ENCODE assay signal across 6 cellular contexts in the genomic region with DNA sequence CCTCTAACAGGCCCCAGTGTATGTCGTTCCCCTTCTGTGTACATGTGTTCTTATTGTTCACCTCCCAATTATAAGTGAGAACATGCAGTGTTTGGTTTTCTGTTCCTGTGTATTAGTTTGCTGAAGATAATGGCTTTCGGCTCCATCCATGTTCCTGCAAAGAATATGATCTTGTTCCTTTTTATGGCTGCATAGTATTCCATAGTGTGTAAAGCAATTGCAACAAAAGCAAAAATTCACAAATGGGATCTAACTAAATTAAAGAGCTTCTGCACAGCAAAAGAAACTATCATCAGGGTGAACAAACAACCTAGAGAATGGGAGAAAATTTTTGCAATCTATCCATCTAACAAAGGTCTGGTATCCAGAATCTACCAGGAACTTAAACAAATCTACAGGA.
DNase-seq lines count a peak whose midpoint lies in the region; ATAC-seq, FAIRE-seq and TF ChIP-seq lines count a peak whose summit lies in the region.
"Not testable (repeated sequence)": the region's sequence is repeated elsewhere in the genome, so short reads cannot be mapped to it uniquely, and the experiment has no call there.

No MANE protein-coding gene starts in this region.

- not testable (repeated sequence) for TF ChIP-seq POLR2A in K562 (conservative IDR thresholded peaks at IDR 0.05)

- not testable (repeated sequence) for H3K27ac Mint-ChIP-seq in endodermal cell; nephron; neural crest cell (ENCODE audit: unreplicated experiment)
- H3K27ac Mint-ChIP-seq in progenitor cell of endocrine pancreas: peak overlapping the region; percentile 71

- H3K9me3 Mint-ChIP-seq in endodermal cell: peaks cover 13% of the 10 kb centered on the region
- peaks cover 12% of the 10 kb centered on the region for H3K9me3 Mint-ChIP-seq in nephron
- peaks cover 15% of the 10 kb centered on the region for H3K9me3 Mint-ChIP-seq in neural crest cell
- H3K9me3 Mint-ChIP-seq in progenitor cell of endocrine pancreas (ENCODE audit: low read depth): not testable (repeated sequence)

- not testable (repeated sequence) for BruUV-seq in K562 (replicated peaks; lab: Mats Ljungman, UMichigan)

- H3K4me3 ChIP-seq in DOHH2 (ENCODE audit: low read length) (peak overlapping the region; percentile 79; the same call in 1 of the 2 replicates), endodermal cell (ENCODE audit: low read length) (peak overlapping the region; percentile 96)
- H3K4me3 ChIP-seq in K562: not testable (repeated sequence)

- not testable (repeated sequence) for TF ChIP-seq RAD21 in K562 (CRISPR knock-in tag; conservative IDR thresholded peaks at IDR 0.05 in 1 of 2, IDR thresholded peaks at IDR 0.05 in 1 of 2)

- DNase-seq in K562 (ENCODE audit: extremely low read depth in 1 of 4, low spot score in 3 of 4); endodermal cell; neural crest cell (ENCODE audit: low read depth, low spot score); progenitor cell of endocrine pancreas (ENCODE audit: low spot score, unreplicated experiment): not testable (repeated sequence)

- H3K79me2 ChIP-seq in DOHH2 (ENCODE audit: control insufficient read depth, low read length): peaks cover 63% of the 10 kb centered on the region
- H3K79me2 ChIP-seq in K562 (ENCODE audit: control insufficient read depth, insufficient read depth, low read length): peaks cover 22% of the 10 kb centered on the region; the same call in 2 of the 3 replicates

- H3K27me3 ChIP-seq in DOHH2 (ENCODE audit: control insufficient read depth, low read length); endodermal cell (ENCODE audit: control insufficient read depth, insufficient read depth, low read length, poor library complexity, severe bottlenecking): not testable (repeated sequence)
- H3K27me3 ChIP-seq in K562 (ENCODE audit: control insufficient read depth in 2 of 2, insufficient read depth in 2 of 2, low read length in 2 of 2): peaks cover 0 to 15% of the 10 kb centered on the region in 2 experiments; a peak in 1 of 5 replicates

- TF ChIP-seq CTCF in DOHH2 (IDR thresholded peaks at IDR 0.05; ENCODE audit: low read depth, low read length, poor library complexity, severe bottlenecking); K562 (IDR thresholded peaks at IDR 0.05 in 2 of 3, conservative IDR thresholded peaks at IDR 0.05 in 1 of 3; ENCODE audit: insufficient read depth in 2 of 3, low read depth in 1 of 3, low read length in 3 of 3); endodermal cell (conservative IDR thresholded peaks at IDR 0.05); nephron (IDR thresholded peaks at IDR 0.05; ENCODE audit: unreplicated experiment in 3 of 3); neural crest cell (conservative IDR thresholded peaks at IDR 0.05); progenitor cell of endocrine pancreas (IDR thresholded peaks at IDR 0.05; ENCODE audit: unreplicated experiment): not testable (repeated sequence)

- H3F3A ChIP-seq in DOHH2 (ENCODE audit: control insufficient read depth, insufficient read depth): not testable (repeated sequence)

- peaks cover 16% of the 10 kb centered on the region for H3K4me1 ChIP-seq in DOHH2 (ENCODE audit: control insufficient read depth, low read length)
- H3K4me1 ChIP-seq in K562 (replicated peaks in 1 of 2; ENCODE audit: control insufficient read depth in 2 of 2, insufficient read depth in 2 of 2, low read length in 2 of 2); endodermal cell (ENCODE audit: control insufficient read depth, insufficient read depth, low read length): not testable (repeated sequence)

- H3K27me3 Mint-ChIP-seq in endodermal cell (ENCODE audit: insufficient read depth) (peaks cover 19% of the 10 kb centered on the region), nephron (ENCODE audit: low read depth) (peaks cover 14% of the 10 kb centered on the region)
- H3K27me3 Mint-ChIP-seq in neural crest cell (ENCODE audit: low read depth); progenitor cell of endocrine pancreas: not testable (repeated sequence)

- peak overlapping the region; percentile 65 for H3K4me2 ChIP-seq in DOHH2 (ENCODE audit: low read length)
- H3K4me2 ChIP-seq in K562 (ENCODE audit: insufficient read depth, low read length): not testable (repeated sequence)

- in situ Hi-C loops in K562 (cut with MboI): not testable (repeated sequence)

- WGBS in K562 (ENCODE audit: insufficient coverage, low coverage, missing lambda C conversion rate): 45% methylated on average over 2 of the region's 2 CpGs
- WGBS in endodermal cell (ENCODE audit: insufficient coverage in 1 of 2, insufficient read length in 1 of 2), 2 experiments: 100% methylated on average over 1 of the region's 2 CpGs; no CpG with 5 or more reads in 1 of the 2 experiments

- H3K4me1 Mint-ChIP-seq in endodermal cell (peaks cover 20% of the 10 kb centered on the region), neural crest cell (peaks cover 35% of the 10 kb centered on the region), progenitor cell of endocrine pancreas (ENCODE audit: low read depth) (peaks cover 13% of the 10 kb centered on the region)
- not testable (repeated sequence) for H3K4me1 Mint-ChIP-seq in nephron

- not testable (repeated sequence) for H3K36me3 ChIP-seq in DOHH2 (ENCODE audit: control insufficient read depth, low read length); K562 (ENCODE audit: control insufficient read depth, insufficient read depth, low read length)
- peaks cover 11% of the 10 kb centered on the region for H3K36me3 ChIP-seq in endodermal cell (ENCODE audit: control insufficient read depth, insufficient read depth, low read length)

- CTCF ChIA-PET in K562 (lab: Yijun Ruan, JAX; ENCODE audit: low intra/inter-chr PET ratio): not testable (repeated sequence)

- not testable (repeated sequence) for FAIRE-seq in K562 (lab: Jason Lieb, UNC)

- TF ChIP-seq EP300 in K562 (IDR thresholded peaks at IDR 0.05; ENCODE audit: low read length): not testable (repeated sequence)

- H3K9me2 ChIP-seq in DOHH2 (replicated peaks; ENCODE audit: control insufficient read depth, low read length): not testable (repeated sequence)

- not testable (repeated sequence) for H3K9ac ChIP-seq in K562 (ENCODE audit: insufficient read depth in 1 of 2, low read depth in 2 of 2, low read length in 2 of 2); endodermal cell (ENCODE audit: extremely low read depth, low read length, poor library complexity, severe bottlenecking)

- intact Hi-C loops in K562 (cut with micrococcal nuclease): loop anchor here (2.0 kb wide), 1 partner anchor 17 kb away; no protein-coding TSS in a partner anchor

- POLR2A ChIA-PET in K562 (lab: Yijun Ruan, JAX): interaction anchor here (1.1 kb wide), 1 partner anchor 11 kb away, joined by 3 read pairs; no protein-coding TSS in a partner anchor

- not testable (repeated sequence) for H3K9me3 ChIP-seq in DOHH2 (ENCODE audit: control insufficient read depth, insufficient read depth, low read length); K562 (replicated peaks; ENCODE audit: control insufficient read depth, insufficient read depth, low read depth, low read length)
- H3K9me3 ChIP-seq in endodermal cell (ENCODE audit: control insufficient read depth, low read length): peaks cover 17% of the 10 kb centered on the region

- not testable (repeated sequence) for H3K27ac ChIP-seq in DOHH2 (ENCODE audit: low read depth, low read length); K562 (ENCODE audit: extremely low read depth, low read depth, low read length); endodermal cell (ENCODE audit: low read depth, low read length)

- H2AFZ ChIP-seq in K562 (ENCODE audit: low read depth, low read length): not testable (repeated sequence)

- H4K20me1 ChIP-seq in DOHH2 (ENCODE audit: control insufficient read depth, insufficient read depth, low read depth, low read length); K562 (replicated peaks; ENCODE audit: control insufficient read depth, insufficient read depth, low read length): not testable (repeated sequence)

- not testable (repeated sequence) for H3K9me1 ChIP-seq in K562 (ENCODE audit: control insufficient read depth, insufficient read depth, low read length)

- not testable (repeated sequence) for H3K4me3 Mint-ChIP-seq in endodermal cell
- H3K4me3 Mint-ChIP-seq in nephron: peak overlapping the region; percentile 21 to 91 (median 50)
- H3K4me3 Mint-ChIP-seq in neural crest cell: peak overlapping the region; percentile 95
- peak overlapping the region; percentile 91 for H3K4me3 Mint-ChIP-seq in progenitor cell of endocrine pancreas (ENCODE audit: low read depth)

- H3K36me3 Mint-ChIP-seq in endodermal cell (ENCODE audit: low read depth) (peaks cover 12% of the 10 kb centered on the region), nephron (ENCODE audit: low read depth) (peaks cover 28% of the 10 kb centered on the region), neural crest cell (ENCODE audit: low read depth) (peaks cover 24% of the 10 kb centered on the region)
- not testable (repeated sequence) for H3K36me3 Mint-ChIP-seq in progenitor cell of endocrine pancreas (ENCODE audit: insufficient read depth)

- not testable (repeated sequence) for ATAC-seq in K562

TF ChIP-seq in K562, 482 proteins besides CTCF, POLR2A, EP300 and RAD21:
- peak; percentile 96 for TF ChIP-seq ZNF146 (CRISPR knock-in tag; IDR thresholded peaks at IDR 0.05; ENCODE audit: unreplicated experiment)
- TF ChIP-seq KDM1A (IDR thresholded peaks at IDR 0.05): peak; percentile 28 to 45; a peak in 1 of 4 replicates
- peak; percentile 78 for TF ChIP-seq RBM25 (IDR thresholded peaks at IDR 0.05; ENCODE audit: low read depth, low read length, severe bottlenecking)
- peak; percentile 51 for TF ChIP-seq HDAC2 (IDR thresholded peaks at IDR 0.05)
- TF ChIP-seq BCOR (IDR thresholded peaks at IDR 0.05): peak; percentile 73; the same call in 1 of the 2 replicates
